In the genomic region with DNA sequence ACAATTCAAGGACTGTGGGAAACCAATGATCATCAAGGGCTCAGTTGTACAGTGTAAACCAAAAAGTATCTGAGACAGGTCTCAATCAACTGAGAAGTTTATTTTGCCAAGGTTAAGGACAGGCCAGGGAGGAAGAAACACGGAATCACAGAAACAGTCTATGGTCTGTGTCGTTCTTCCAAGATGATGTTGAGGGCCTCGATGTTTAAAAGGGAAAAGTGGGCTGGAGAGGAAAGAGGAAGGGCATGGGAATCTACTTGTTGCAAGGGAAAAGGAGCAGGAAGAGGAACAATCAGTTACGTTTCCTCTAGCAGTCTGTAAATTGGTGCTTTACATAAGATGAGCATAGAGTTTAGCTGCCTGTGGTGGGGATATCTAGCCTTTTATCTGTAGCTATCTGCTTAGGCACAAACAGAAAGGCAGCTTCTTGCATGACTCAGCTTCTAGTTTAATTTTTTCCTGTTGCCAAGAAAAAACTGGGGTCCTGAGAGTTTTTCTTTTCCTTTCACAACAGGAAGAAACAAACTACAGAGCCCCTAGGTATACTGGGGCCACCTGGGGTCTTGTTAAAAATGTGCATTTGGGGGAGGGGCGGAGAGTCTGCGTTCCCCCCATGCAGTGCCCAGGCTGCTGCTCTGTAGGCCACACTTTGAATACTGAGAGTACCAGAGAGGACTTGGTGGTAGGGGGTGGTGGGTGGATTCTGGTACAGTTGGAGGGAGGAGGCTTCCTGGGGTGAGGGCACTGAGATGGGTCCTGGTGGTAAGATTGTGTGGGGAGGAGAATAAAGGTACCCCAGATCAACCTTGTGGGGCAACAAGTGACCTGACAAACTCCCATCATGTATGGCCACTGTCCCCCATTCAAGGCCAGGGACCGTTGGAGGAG, we compare ENCODE assay signal across 8 cellular contexts. TPM values are rescaled to one million over a fixed set of nuclear protein-coding genes. Genes with fewer than 3 reads are reported as not detected.
DNase-seq lines count a peak whose midpoint lies in the region; ATAC-seq and TF ChIP-seq lines count a peak whose summit lies in the region.

No MANE protein-coding gene starts in this region.

- 53% methylated on average over 5 of the region's 7 CpGs for WGBS in right lobe of liver (ENCODE audit: insufficient coverage, low coverage, low lambda C conversion rate, missing lambda C conversion rate)

- no peak for TF ChIP-seq POLR2A in right lobe of liver (IDR thresholded peaks at IDR 0.05)

- peak overlapping the region in 1 of 7 donors; percentile 29 for H3K4me3 Mint-ChIP-seq in CD8-positive, alpha-beta memory T cell
- peak overlapping the region; percentile 27 for H3K4me3 Mint-ChIP-seq in activated T-cell treated with anti-CD3 and anti-CD28 coated beads, Interleukin-2, amount 50 U/mL, for 4 hours

- CTCF ChIA-PET in CD8-positive, alpha-beta memory T cell (lab: Charles Lee) = interaction anchor here (0.7 to 2.5 kb wide), 12 partner anchors 9 to 153 kb away, joined by 3 to 43 read pairs (median 3); no protein-coding TSS in a partner anchor

- ATAC-seq in activated T-cell treated with anti-CD3 and anti-CD28 coated beads, Interleukin-2, amount 50 U/mL, for 4 hours = peak in 1 of 2 donors; percentile 21
- ATAC-seq in right lobe of liver (peak; percentile 20 to 38 (median 33)), HG02870 (IDR thresholded peaks at IDR 0.05; ENCODE audit: unreplicated experiment) (no peak)

- no peaks in the 10 kb centered on the region for H3K36me3 ChIP-seq in CD8-positive, alpha-beta memory T cell (ENCODE audit: insufficient read depth, low read length)
- H3K36me3 ChIP-seq in KMS-11 (ENCODE audit: insufficient read depth) = no peaks in the 10 kb centered on the region
- H3K36me3 ChIP-seq in right lobe of liver = no peaks in the 10 kb centered on the region
- no peaks in the 10 kb centered on the region for H3K36me3 ChIP-seq in BE2C

- no peaks in the 10 kb centered on the region for H3K79me2 ChIP-seq in KMS-11 (ENCODE audit: insufficient read depth, low read depth)

- no peaks in the 10 kb centered on the region for H3K27me3 ChIP-seq in CD8-positive, alpha-beta memory T cell (ENCODE audit: insufficient read depth, low read length, poor library complexity, severe bottlenecking)
- H3K27me3 ChIP-seq in KMS-11 (ENCODE audit: insufficient read depth, low read depth) (no peaks in the 10 kb centered on the region), right lobe of liver (no peaks in the 10 kb centered on the region), BE2C (no peaks in the 10 kb centered on the region)

- no peaks in the 10 kb centered on the region for H3K9me3 Mint-ChIP-seq in CD8-positive, alpha-beta memory T cell
- no peaks in the 10 kb centered on the region for H3K9me3 Mint-ChIP-seq in activated T-cell treated with anti-CD3 and anti-CD28 coated beads, Interleukin-2, amount 50 U/mL, for 4 hours

- H3K27ac ChIP-seq in CD8-positive, alpha-beta memory T cell (ENCODE audit: low read depth, low read length) = peak overlapping the region; percentile 95
- H3K27ac ChIP-seq in KMS-11 (no peak overlapping the region), right lobe of liver (no peak overlapping the region)

- H3K27me3 Mint-ChIP-seq in CD8-positive, alpha-beta memory T cell = peaks cover 0 to 1% of the 10 kb centered on the region in 2 donors
- H3K27me3 Mint-ChIP-seq in activated T-cell treated with anti-CD3 and anti-CD28 coated beads, Interleukin-2, amount 50 U/mL, for 4 hours (ENCODE audit: low read depth) = no peaks in the 10 kb centered on the region

- H3K4me3 ChIP-seq in CD8-positive, alpha-beta memory T cell (ENCODE audit: low read length) = peak overlapping the region; percentile 68
- H3K4me3 ChIP-seq in KMS-11 (IDR thresholded peaks at IDR 0.05; ENCODE audit: insufficient read depth, low read depth, low read length) (no peak overlapping the region), right lobe of liver (no peak overlapping the region), BE2C (ENCODE audit: low read depth, low read length) (no peak overlapping the region)

- DNase-seq in CD8-positive, alpha-beta memory T cell = peak in 3 of 5 donors; percentile 57 to 62 (median 62)
- no peak for DNase-seq in activated T-cell treated with anti-CD3 and anti-CD28 coated beads, Interleukin-2, amount 50 U/mL, for 4 hours
- DNase-seq in right lobe of liver (no peak), NCI-H446 (lab: John Stamatoyannopoulos, UW) (no peak), BE2C (no peak), amygdala (lab: John Stamatoyannopoulos, UW) (no peak)

- H3K9me3 ChIP-seq in CD8-positive, alpha-beta memory T cell (ENCODE audit: low read length) = no peaks in the 10 kb centered on the region
- H3K9me3 ChIP-seq in right lobe of liver (no peaks in the 10 kb centered on the region), BE2C (no peaks in the 10 kb centered on the region)

- intact Hi-C loops in right lobe of liver (cut with DNase I) = no loop called here

- no peak overlapping the region for H3K9ac ChIP-seq in KMS-11

- POLR2A ChIA-PET in CD8-positive, alpha-beta memory T cell (lab: Charles Lee) = interaction anchor here (0.9 to 5.4 kb wide), 16 partner anchors 11 to 190 kb away, joined by 3 to 186 read pairs (median 5); partner anchors contain the start of genes EZR and TAGAP

- no peaks in the 10 kb centered on the region for H4K20me1 ChIP-seq in KMS-11 (ENCODE audit: insufficient read depth)

- peaks cover 14 to 32% (median 31%) of the 10 kb centered on the region in 3 donors for H3K4me1 Mint-ChIP-seq in CD8-positive, alpha-beta memory T cell
- H3K4me1 Mint-ChIP-seq in activated T-cell treated with anti-CD3 and anti-CD28 coated beads, Interleukin-2, amount 50 U/mL, for 4 hours (ENCODE audit: low read depth) = peaks cover 33% of the 10 kb centered on the region

- TF ChIP-seq CTCF in KMS-11 (conservative IDR thresholded peaks at IDR 0.05; ENCODE audit: low read depth, low read length) = no peak
- no peak for TF ChIP-seq CTCF in right lobe of liver (IDR thresholded peaks at IDR 0.05)
- TF ChIP-seq CTCF in BE2C (IDR thresholded peaks at IDR 0.05; ENCODE audit: low read depth, low read length) = no peak

- peak overlapping the region; percentile 57; the same call in 1 of the 2 replicates for H3K4me2 ChIP-seq in KMS-11

- H3K36me3 Mint-ChIP-seq in CD8-positive, alpha-beta memory T cell = no peaks in the 10 kb centered on the region
- H3K36me3 Mint-ChIP-seq in activated T-cell treated with anti-CD3 and anti-CD28 coated beads, Interleukin-2, amount 50 U/mL, for 4 hours (ENCODE audit: insufficient read depth) = no peaks in the 10 kb centered on the region

- H3K4me1 ChIP-seq in CD8-positive, alpha-beta memory T cell (ENCODE audit: insufficient read depth, low read length) = peaks cover 61% of the 10 kb centered on the region
- peaks cover 27% of the 10 kb centered on the region for H3K4me1 ChIP-seq in KMS-11 (ENCODE audit: low read depth, poor library complexity, severe bottlenecking)
- H3K4me1 ChIP-seq in right lobe of liver = no peaks in the 10 kb centered on the region
- H3K4me1 ChIP-seq in BE2C = peaks cover 3% of the 10 kb centered on the region; the same call in 1 of the 2 replicates

- H3K27ac Mint-ChIP-seq in CD8-positive, alpha-beta memory T cell = no peak overlapping the region

- peak overlapping the region; percentile 63 for H2AFZ ChIP-seq in KMS-11 (ENCODE audit: low read depth)

RNA-seq across cellular contexts. Expression of gene EZR, which starts 35.3 kb away (rescaled TPM):
- total RNA-seq in CD8-positive, alpha-beta memory T cell = 100 to 1,000 TPM; 296 to 299 TPM
- polyA plus RNA-seq in CD8-positive, alpha-beta memory T cell = 325 TPM
- total RNA-seq in activated T-cell treated with anti-CD3 and anti-CD28 coated beads, Interleukin-2, amount 50 U/mL, for 4 hours = 100 to 1,000 TPM; 315 to 327 (median 324) TPM
- total RNA-seq in right lobe of liver = 100 to 1,000 TPM in 1 of 6 experiments, 10 to 100 TPM in 5; 26.4 to 161 (median 35.9) TPM
- polyA plus RNA-seq in BE2C (2012; ENCODE audit: insufficient read depth, insufficient read length, low read depth) = 63.8 TPM

Comparison
In these comparisons a context has a peak if more than half of its experiments do, and no peak if none do; other contexts are left out.
1. DNase-seq: peak in CD8-positive, alpha-beta memory T cell (3 of 5); none in activated T-cell treated with anti-CD3 and anti-CD28 coated beads, Interleukin-2, amount 50 U/mL, for 4 hours (single experiment), right lobe of liver (0 of 3), NCI-H446 (0 of 2), BE2C (single experiment) and amygdala (0 of 56).